Comparison of ENCODE assay signal across 8 cellular contexts in genomic region chr5:74919487-74919886, GRCh38. TPM values are rescaled to one million over a fixed set of nuclear protein-coding genes. Genes with fewer than 3 reads are reported as not detected.
A peak's percentile ranks its signal among the peaks of the same experiment; 100 is the strongest.
DNase-seq lines count a peak whose midpoint lies in the region; ATAC-seq and TF ChIP-seq lines count a peak whose summit lies in the region.

No MANE protein-coding gene starts in this region.

- H3K27me3 ChIP-seq in lower lobe of right lung (ENCODE audit: low read depth) = no peaks in the 10 kb centered on the region

- intact Hi-C loops in lower lobe of right lung (cut with DNase I) = no loop called here

- peak; percentile 71 for DNase-seq in AG10803 (ENCODE audit: low read depth)
- peak; percentile 60 for DNase-seq in GM13977 (ENCODE audit: low spot score)
- DNase-seq in NCI-H82 treated with DMSO at 0.1 percent for 48 hours (lab: John Stamatoyannopoulos, UW; ENCODE audit: unreplicated experiment) = peak; percentile 52
- peak; percentile 73 for DNase-seq in cerebellum (ENCODE audit: low spot score)
- DNase-seq in lower lobe of right lung = no peak
- DNase-seq in activated CD4-positive, alpha-beta T cell treated with anti-CD3 and anti-CD28 coated beads, Interleukin-2, amount 50 U/mL, for 4 hours = no peak

- H3K4me1 ChIP-seq in lower lobe of right lung = no peaks in the 10 kb centered on the region

- H3K36me3 ChIP-seq in lower lobe of right lung = no peaks in the 10 kb centered on the region

- TF ChIP-seq CTCF in AG10803 (conservative IDR thresholded peaks at IDR 0.05; ENCODE audit: low read length) (peak; percentile 69), GM13977 (IDR thresholded peaks at IDR 0.05; ENCODE audit: extremely low read depth, insufficient read depth, missing control alignments) (peak; percentile 53), lower lobe of right lung (IDR thresholded peaks at IDR 0.05) (peak; percentile 45)

- in situ Hi-C loops in GM13977 (cut with MboI; ENCODE audit: low pct_unique_long_range_greater_than_20kb, low sequenced_read_pairs, unreplicated experiment) = loop anchor here (10.0 to 25.0 kb wide), 3 partner anchors 157 to 1007 kb away; partner anchors contain the start of genes GFM2 and NSA2

- H3K4me3 ChIP-seq in AG10803 (ENCODE audit: low read length) (no peak overlapping the region), lower lobe of right lung (no peak overlapping the region)

- no peaks in the 10 kb centered on the region for H3K9me3 ChIP-seq in lower lobe of right lung

- H3K27ac ChIP-seq in lower lobe of right lung = no peak overlapping the region

- ATAC-seq in lower lobe of right lung = peak; percentile 59 to 62
- no peak for ATAC-seq in GM18909 (IDR thresholded peaks at IDR 0.05; ENCODE audit: poor library complexity, unreplicated experiment)
- ATAC-seq in GM19395 (IDR thresholded peaks at IDR 0.05; ENCODE audit: unreplicated experiment) = no peak

RNA-seq across cellular contexts. Expression of gene FAM169A, which starts 53.3 kb away (rescaled TPM):
- total RNA-seq in cerebellum = 60.1 TPM
- total RNA-seq in lower lobe of right lung = 1.1 TPM

Comparison
In these comparisons a context has a peak if more than half of its experiments do, and no peak if none do; other contexts are left out.
1. DNase-seq: peak in AG10803 (single experiment), GM13977 (single experiment), NCI-H82 treated with DMSO at 0.1 percent for 48 hours (single experiment) and cerebellum (single experiment); none in lower lobe of right lung (single experiment) and activated CD4-positive, alpha-beta T cell treated with anti-CD3 and anti-CD28 coated beads, Interleukin-2, amount 50 U/mL, for 4 hours (0 of 2).
2. ATAC-seq: peak in lower lobe of right lung (2 of 2); none in GM18909 (single experiment) and GM19395 (single experiment).
3. RNA of gene FAM169A, which starts 53.3 kb away (total RNA-seq): 60.1 TPM in cerebellum (single experiment); 1.1 TPM in lower lobe of right lung (single experiment); every median in the first group is over 10 times any median in the second.
4. Peak in every context shown above with its lines, with median percentiles within 50 percentile points of each other: CTCF ChIP-seq.